In genomic region chr2:102082591-102083586, GRCh38 we compare ENCODE assay signal across 8 cellular contexts. TPM values are rescaled to one million over a fixed set of nuclear protein-coding genes. Genes with fewer than 3 reads are reported as not detected.
DNase-seq lines count a peak whose midpoint lies in the region; ATAC-seq and TF ChIP-seq lines count a peak whose summit lies in the region.

No MANE protein-coding gene starts in this region.

- peak; percentile 43 for DNase-seq in GM13976 (ENCODE audit: low spot score)
- DNase-seq in NCI-H2029 treated with DMSO at 0.1 percent for 48 hours (lab: John Stamatoyannopoulos, UW), result peak; percentile 6
- peak; percentile 41 for DNase-seq in activated T-helper 1 cell treated with anti-CD3 and anti-CD28 coated beads, Interleukin-12 subunit alpha, Interleukin-12 subunit beta, Interleukin-2, Interleukin-4 antibody, amounts not matched to agents 30 ng/mL and 10 ng/mL and 1 ng/mL, durations not matched to agents 14 hours and 24 hours and 36 hours (ENCODE audit: low spot score)
- DNase-seq in left cardiac atrium, result peak; percentile 45
- peak; percentile 51 to 64 for DNase-seq in stimulated activated CD4-positive, alpha-beta T cell treated with anti-CD3 and anti-CD28 coated beads, Interleukin-2, amount 100 ng/mL, for 24 hours
- DNase-seq in 8988T, result no peak
- DNase-seq in A172 (ENCODE audit: low spot score), result no peak

- peak overlapping the region; percentile 89 for H3K27ac Mint-ChIP-seq in activated T-helper 1 cell treated with anti-CD3 and anti-CD28 coated beads, Interleukin-12 subunit alpha, Interleukin-12 subunit beta, Interleukin-2, Interleukin-4 antibody, amounts not matched to agents 30 ng/mL and 10 ng/mL and 1 ng/mL, durations not matched to agents 14 hours and 24 hours and 36 hours

- peaks cover 7% of the 10 kb centered on the region for H3K36me3 Mint-ChIP-seq in activated T-helper 1 cell treated with anti-CD3 and anti-CD28 coated beads, Interleukin-12 subunit alpha, Interleukin-12 subunit beta, Interleukin-2, Interleukin-4 antibody, amounts not matched to agents 30 ng/mL and 10 ng/mL and 1 ng/mL, durations not matched to agents 14 hours and 24 hours and 36 hours (ENCODE audit: low read depth)

- peak overlapping the region; percentile 64 for H3K4me3 Mint-ChIP-seq in activated T-helper 1 cell treated with anti-CD3 and anti-CD28 coated beads, Interleukin-12 subunit alpha, Interleukin-12 subunit beta, Interleukin-2, Interleukin-4 antibody, amounts not matched to agents 30 ng/mL and 10 ng/mL and 1 ng/mL, durations not matched to agents 14 hours and 24 hours and 36 hours

- in situ Hi-C loops in GM13976 (cut with MboI; ENCODE audit: low sequenced_read_pairs, unreplicated experiment), result no loop called here

- no peak for TF ChIP-seq CTCF in GM13976 (IDR thresholded peaks at IDR 0.05; ENCODE audit: borderline replicate concordance, control extremely low read depth, extremely low read depth, insufficient read depth, missing control alignments)

- peaks cover 6% of the 10 kb centered on the region for H3K27me3 Mint-ChIP-seq in activated T-helper 1 cell treated with anti-CD3 and anti-CD28 coated beads, Interleukin-12 subunit alpha, Interleukin-12 subunit beta, Interleukin-2, Interleukin-4 antibody, amounts not matched to agents 30 ng/mL and 10 ng/mL and 1 ng/mL, durations not matched to agents 14 hours and 24 hours and 36 hours (ENCODE audit: insufficient read depth)

- peaks cover 37% of the 10 kb centered on the region for H3K4me1 Mint-ChIP-seq in activated T-helper 1 cell treated with anti-CD3 and anti-CD28 coated beads, Interleukin-12 subunit alpha, Interleukin-12 subunit beta, Interleukin-2, Interleukin-4 antibody, amounts not matched to agents 30 ng/mL and 10 ng/mL and 1 ng/mL, durations not matched to agents 14 hours and 24 hours and 36 hours (ENCODE audit: low read depth)

- H3K9me3 Mint-ChIP-seq in activated T-helper 1 cell treated with anti-CD3 and anti-CD28 coated beads, Interleukin-12 subunit alpha, Interleukin-12 subunit beta, Interleukin-2, Interleukin-4 antibody, amounts not matched to agents 30 ng/mL and 10 ng/mL and 1 ng/mL, durations not matched to agents 14 hours and 24 hours and 36 hours, result peaks cover 9% of the 10 kb centered on the region

- intact Hi-C loops in activated T-helper 1 cell treated with anti-CD3 and anti-CD28 coated beads, Interleukin-12 subunit alpha, Interleukin-12 subunit beta, Interleukin-2, Interleukin-4 antibody, amounts not matched to agents 30 ng/mL and 10 ng/mL and 1 ng/mL, durations not matched to agents 14 hours and 24 hours and 36 hours (cut with micrococcal nuclease), result loop anchor here (1.0 to 5.0 kb wide), 17 partner anchors 17 to 430 kb away; partner anchors contain the start of gene IL18R1
- intact Hi-C loops in left cardiac atrium (cut with DNase I), result no loop called here

- ATAC-seq in HG02571 (IDR thresholded peaks at IDR 0.05; ENCODE audit: unreplicated experiment) (peak; percentile 83), left cardiac atrium (peak; percentile 80 to 88)

RNA-seq across cellular contexts. Expression of gene IL1R1, which starts 59.7 kb away (rescaled TPM):
- 1.5 and 2.4 TPM in 2 replicates for total RNA-seq in activated T-helper 1 cell treated with anti-CD3 and anti-CD28 coated beads, Interleukin-12 subunit alpha, Interleukin-12 subunit beta, Interleukin-2, Interleukin-4 antibody, amounts not matched to agents 30 ng/mL and 10 ng/mL and 1 ng/mL, durations not matched to agents 14 hours and 24 hours and 36 hours
- total RNA-seq in left cardiac atrium, result 100 to 1,000 TPM in 1 of 2 donors, 10 to 100 TPM in 1; 60.8 to 124 TPM
- 1.7 and 2.6 TPM in 2 replicates for total RNA-seq in A172 (2014; rRNA removed; shearing (Covaris generic))

Comparison
In these comparisons a context has a peak if more than half of its experiments do, and no peak if none do; other contexts are left out.
1. DNase-seq: peak in GM13976 (single experiment), NCI-H2029 treated with DMSO at 0.1 percent for 48 hours (single experiment), activated T-helper 1 cell treated with anti-CD3 and anti-CD28 coated beads, Interleukin-12 subunit alpha, Interleukin-12 subunit beta, Interleukin-2, Interleukin-4 antibody, amounts not matched to agents 30 ng/mL and 10 ng/mL and 1 ng/mL, durations not matched to agents 14 hours and 24 hours and 36 hours (single experiment), left cardiac atrium (single experiment) and stimulated activated CD4-positive, alpha-beta T cell treated with anti-CD3 and anti-CD28 coated beads, Interleukin-2, amount 100 ng/mL, for 24 hours (2 of 2); none in 8988T (single experiment) and A172 (single experiment).
2. RNA of gene IL1R1, which starts 59.7 kb away (total RNA-seq): 60.8 to 124 TPM in left cardiac atrium; 1.7 to 2.6 TPM in A172 and 1.5 to 2.4 TPM in activated T-helper 1 cell treated with anti-CD3 and anti-CD28 coated beads, Interleukin-12 subunit alpha, Interleukin-12 subunit beta, Interleukin-2, Interleukin-4 antibody, amounts not matched to agents 30 ng/mL and 10 ng/mL and 1 ng/mL, durations not matched to agents 14 hours and 24 hours and 36 hours; every median in the first group is over 10 times any median in the second.